ENCODE assay signal across 2 cellular contexts in genomic region chr16:4689864-4690704, GRCh38.
A peak's percentile ranks its signal among the peaks of the same experiment; 100 is the strongest.
TF ChIP-seq lines count a peak whose summit lies in the region.

No MANE protein-coding gene starts in this region.

TF ChIP-seq in H1, 55 proteins besides CTCF, POLR2A, EP300 and RAD21:
- TF ChIP-seq RBBP5 (IDR thresholded peaks at IDR 0.05; ENCODE audit: borderline replicate concordance, low read depth, low read length) (no peak), HDAC2 (IDR thresholded peaks at IDR 0.05; ENCODE audit: borderline replicate concordance in 1 of 2, low read depth in 2 of 2, low read length in 2 of 2) (no peak), POLR2AphosphoS5 (IDR thresholded peaks at IDR 0.05; ENCODE audit: low read depth, low read length) (peak; percentile 56; the same call in 1 of the 2 replicates)
TF ChIP-seq in H1: peak in this region for 1.

TF ChIP-seq in HEK293T, 16 proteins besides CTCF, POLR2A, EP300 and RAD21:
- TF ChIP-seq LEF1 (IDR thresholded peaks at IDR 0.05; ENCODE audit: borderline replicate concordance) (no peak), FOXK2 (IDR thresholded peaks at IDR 0.05) (no peak), HDGF (IDR thresholded peaks at IDR 0.05; ENCODE audit: borderline replicate concordance) (no peak), NFRKB (IDR thresholded peaks at IDR 0.05) (no peak), CTBP1 (IDR thresholded peaks at IDR 0.05; ENCODE audit: borderline replicate concordance) (no peak), PKNOX1 (IDR thresholded peaks at IDR 0.05) (no peak), SUZ12 (IDR thresholded peaks at IDR 0.05) (no peak), TARDBP (IDR thresholded peaks at IDR 0.05) (no peak), ARNT (IDR thresholded peaks at IDR 0.05) (no peak), L3MBTL2 (conservative IDR thresholded peaks at IDR 0.05) (no peak), SP1 (IDR thresholded peaks at IDR 0.05) (no peak), ELF4 (IDR thresholded peaks at IDR 0.05) (no peak), FOXA1 (IDR thresholded peaks at IDR 0.05) (no peak), FOXM1 (IDR thresholded peaks at IDR 0.05; ENCODE audit: borderline replicate concordance) (no peak)
